14 cellular contexts compared by ENCODE assay signal in the genomic region with DNA sequence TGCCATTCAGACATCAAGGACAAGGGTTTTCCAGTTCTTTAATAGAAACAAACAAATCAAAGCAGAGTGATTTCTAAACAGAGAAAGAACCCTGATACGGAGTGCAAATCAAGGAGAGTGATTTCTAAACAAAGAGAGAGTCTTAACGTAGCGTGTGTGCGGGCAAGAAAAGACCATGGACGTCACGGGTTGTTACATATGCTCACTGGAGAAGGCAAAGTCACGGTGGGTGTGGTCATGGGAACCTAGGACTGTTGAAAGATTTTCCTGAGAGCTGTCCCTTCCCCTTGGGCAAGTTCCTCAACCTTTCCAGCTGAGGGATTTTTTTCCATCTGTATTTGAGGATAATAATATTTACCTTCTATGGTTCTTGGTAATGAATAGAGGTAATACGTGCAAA.
"Had no signal": no experiment of that assay in that cellular context is flagged by ENCODE, and none has a peak within 500 bp of the region (broad histone marks: within the 10 kb centered on the region; RNA-seq: fewer than 3 reads in every experiment).

No MANE protein-coding gene starts in this region.

- ATAC-seq: effector memory CD8-positive, alpha-beta T cell; gastroesophageal sphincter; natural killer cell; stimulated activated naive CD8-positive, alpha-beta T cell treated with anti-CD3 and anti-CD28 coated beads, Interleukin-15, Interleukin-2, amounts not matched to agents 100 U/mL and 50 U/mL, for 24 hours had no signal

- H3K4me1 ChIP-seq: esophagus muscularis mucosa, gastroesophageal sphincter, left ventricle myocardium inferior, right atrium auricular region, tibial artery had no signal

- H3K36me3 ChIP-seq: esophagus muscularis mucosa, gastroesophageal sphincter, left ventricle myocardium inferior, right atrium auricular region, tibial artery had no signal

- H3K27ac ChIP-seq: epithelial cell of prostate, esophagus muscularis mucosa, gastroesophageal sphincter, left ventricle myocardium inferior, right atrium auricular region, tibial artery had no signal

- H3K9me3 ChIP-seq: esophagus muscularis mucosa, gastroesophageal sphincter, left ventricle myocardium inferior, right atrium auricular region, tibial artery had no signal

- DNase-seq: cerebellar nuclear complex; effector memory CD8-positive, alpha-beta T cell; glutamatergic neuron; left ventricle myocardium inferior; mammary epithelial cell; natural killer cell; small intestine; stimulated activated CD4-positive, alpha-beta T cell treated with anti-CD3 and anti-CD28 coated beads, Interleukin-12 subunit alpha, Interleukin-12 subunit beta, amount 100 ng/mL, for 4 hours; stimulated activated naive CD8-positive, alpha-beta T cell treated with anti-CD3 and anti-CD28 coated beads, Interleukin-15, Interleukin-2, amounts not matched to agents 100 U/mL and 50 U/mL, for 24 hours; tibial artery had no signal

- H3K4me3 ChIP-seq: esophagus muscularis mucosa, gastroesophageal sphincter, left ventricle myocardium inferior, right atrium auricular region, tibial artery had no signal

- H3K27me3 ChIP-seq: gastroesophageal sphincter, right atrium auricular region, tibial artery had no signal
